20 cellular contexts compared by ENCODE assay signal in genomic region chr10:35569111-35569707, GRCh38. TPM values are rescaled to one million over a fixed set of nuclear protein-coding genes. Genes with fewer than 3 reads are reported as not detected.
DNase-seq lines count a peak whose midpoint lies in the region; ATAC-seq, FAIRE-seq and TF ChIP-seq lines count a peak whose summit lies in the region.
"Had no signal": no experiment of that assay in that cellular context is flagged by ENCODE, and none has a peak within 500 bp of the region (broad histone marks: within the 10 kb centered on the region; RNA-seq: fewer than 3 reads in every experiment).

No MANE protein-coding gene starts in this region.

- peak overlapping the region; percentile 42 for H3K27ac Mint-ChIP-seq in astrocyte (ENCODE audit: unreplicated experiment)
- H3K27ac Mint-ChIP-seq: CD4-positive, alpha-beta T cell had no signal

- H3K4me3 ChIP-seq in left ventricle myocardium inferior: no peak overlapping the region
- H3K4me3 ChIP-seq in heart left ventricle: no peak overlapping the region
- H3K4me3 ChIP-seq in astrocyte (ENCODE audit: insufficient read depth, low read depth, low read length): no peak overlapping the region
- H3K4me3 ChIP-seq in pancreas: no peak overlapping the region
- no peak overlapping the region for H3K4me3 ChIP-seq in kidney (ENCODE audit: low read length in 2 of 2)

- H3K4me1 Mint-ChIP-seq in astrocyte (ENCODE audit: low read depth, unreplicated experiment): peaks cover 10% of the 10 kb centered on the region

- in situ Hi-C loops in GM13977 (cut with MboI; ENCODE audit: low pct_unique_long_range_greater_than_20kb, low sequenced_read_pairs, unreplicated experiment): loop anchor here (25.0 kb wide), 1 partner anchor 332 kb away; no protein-coding TSS in a partner anchor

- H3K4me1 ChIP-seq in left ventricle myocardium inferior (peaks cover 39% of the 10 kb centered on the region), heart left ventricle (peaks cover 13 to 26% (median 24%) of the 10 kb centered on the region in 12 donors), astrocyte (ENCODE audit: insufficient read depth, low read length) (peaks cover 31% of the 10 kb centered on the region), pancreas (no peaks in the 10 kb centered on the region), kidney (ENCODE audit: control insufficient read depth in 1 of 2, insufficient read depth in 1 of 2, low read depth in 1 of 2, low read length in 2 of 2) (peaks cover 0 to 5% of the 10 kb centered on the region in 2 donors)

- H3K36me3 ChIP-seq in left ventricle myocardium inferior (peaks cover 49% of the 10 kb centered on the region), heart left ventricle (peaks cover 0 to 79% (median 59%) of the 10 kb centered on the region in 9 donors), astrocyte (ENCODE audit: insufficient read depth, low read length) (no peaks in the 10 kb centered on the region), pancreas (peaks cover 0 to 30% (median 0%) of the 10 kb centered on the region in 3 donors), kidney (ENCODE audit: control insufficient read depth in 1 of 2, insufficient read depth in 2 of 2, low read length in 2 of 2) (peaks cover 5 to 7% of the 10 kb centered on the region in 2 donors)

- TF ChIP-seq POLR2A in heart left ventricle (IDR thresholded peaks at IDR 0.05): no peak

- TF ChIP-seq CTCF in left ventricle myocardium inferior (IDR thresholded peaks at IDR 0.05; ENCODE audit: borderline replicate concordance) (no peak), heart left ventricle (IDR thresholded peaks at IDR 0.05) (no peak), astrocyte (IDR thresholded peaks at IDR 0.05; ENCODE audit: insufficient read depth, low read depth, low read length) (no peak), pancreas (IDR thresholded peaks at IDR 0.05) (no peak), GM13977 (IDR thresholded peaks at IDR 0.05; ENCODE audit: extremely low read depth, insufficient read depth, missing control alignments) (no peak), kidney (IDR thresholded peaks at IDR 0.05; ENCODE audit: borderline replicate concordance, extremely low read depth, insufficient read depth) (no peak)

- peaks cover 6% of the 10 kb centered on the region for H3K36me3 Mint-ChIP-seq in astrocyte (ENCODE audit: low read depth, unreplicated experiment)

- H3K27me3 Mint-ChIP-seq in astrocyte (ENCODE audit: low read depth, unreplicated experiment): no peaks in the 10 kb centered on the region
- H3K27me3 Mint-ChIP-seq: CD4-positive, alpha-beta T cell had no signal

- 61 to 74% (median 69%) methylated on average over 19 of the region's 19 CpGs for WGBS in heart left ventricle, 4 donors
- 91 to 93% methylated on average over 19 of the region's 19 CpGs for WGBS in pancreas, 2 donors

- H3K4me2 ChIP-seq in astrocyte (ENCODE audit: low read length): no peak overlapping the region

- H3K9me3 ChIP-seq in left ventricle myocardium inferior (replicated peaks) (no peaks in the 10 kb centered on the region), heart left ventricle (no peaks in the 10 kb centered on the region), astrocyte (ENCODE audit: insufficient read depth, low read depth, low read length) (no peaks in the 10 kb centered on the region), pancreas (no peaks in the 10 kb centered on the region), kidney (ENCODE audit: control insufficient read depth in 1 of 2, low read length in 2 of 2) (no peaks in the 10 kb centered on the region)

- no peak for FAIRE-seq in astrocyte (lab: Jason Lieb, UNC)
- no peak for FAIRE-seq in pancreas (lab: Jason Lieb, UNC)
- no peak for FAIRE-seq in kidney (lab: Jason Lieb, UNC)
- FAIRE-seq: A204.1 had no signal

- H2AFZ ChIP-seq in astrocyte (ENCODE audit: low read depth, low read length): no peak overlapping the region

- no peaks in the 10 kb centered on the region for H4K20me1 ChIP-seq in astrocyte (ENCODE audit: insufficient read depth, low read length)

- H3K79me2 ChIP-seq in astrocyte (ENCODE audit: insufficient read depth, low read length): peaks cover 4% of the 10 kb centered on the region

- H3K4me3 Mint-ChIP-seq in astrocyte (ENCODE audit: unreplicated experiment): no peak overlapping the region
- H3K4me3 Mint-ChIP-seq: CD4-positive, alpha-beta T cell had no signal

- ATAC-seq in heart left ventricle (no peak), pancreas (no peak)
- ATAC-seq: HCT116 had no signal

- peak overlapping the region; percentile 1 for H3K27ac ChIP-seq in left ventricle myocardium inferior (replicated peaks)
- no peak overlapping the region for H3K27ac ChIP-seq in heart left ventricle
- no peak overlapping the region for H3K27ac ChIP-seq in astrocyte (ENCODE audit: low read depth, low read length)
- no peak overlapping the region for H3K27ac ChIP-seq in pancreas
- no peak overlapping the region for H3K27ac ChIP-seq in kidney (ENCODE audit: low read depth in 2 of 2, low read length in 2 of 2)

- H3K9me3 Mint-ChIP-seq in astrocyte (ENCODE audit: unreplicated experiment): no peaks in the 10 kb centered on the region
- H3K9me3 Mint-ChIP-seq: CD4-positive, alpha-beta T cell had no signal

- H3K27me3 ChIP-seq in left ventricle myocardium inferior (ENCODE audit: low read depth): no peaks in the 10 kb centered on the region
- no peaks in the 10 kb centered on the region for H3K27me3 ChIP-seq in heart left ventricle
- H3K27me3 ChIP-seq in astrocyte (ENCODE audit: insufficient read depth, low read length): no peaks in the 10 kb centered on the region
- H3K27me3 ChIP-seq in pancreas: no peaks in the 10 kb centered on the region

- H3K9ac ChIP-seq in astrocyte (ENCODE audit: low read length) (no peak overlapping the region), kidney (ENCODE audit: low read length in 2 of 2) (no peak overlapping the region)

- intact Hi-C loops in left ventricle myocardium inferior (cut with micrococcal nuclease): loop anchor here (10.0 kb wide), 1 partner anchor 234 kb away; the partner anchor contains the start of gene CCNY
- intact Hi-C loops in heart left ventricle (cut with DNase I): loop anchor here in 6 of 10 donors (5.0 to 10.0 kb wide), 8 partner anchors 104 to 1208 kb away; partner anchors contain the start of gene CCNY (in 3 of the 6)
- intact Hi-C loops in pancreas (cut with DNase I): no loop called here
- intact Hi-C loops in kidney (cut with DNase I): no loop called here

- DNase-seq in left ventricle myocardium inferior (no peak), heart left ventricle (no peak), astrocyte (ENCODE audit: low read depth) (no peak), left kidney (ENCODE audit: low read depth, low spot score) (peak; percentile 26), pancreas (no peak), GM13977 (ENCODE audit: low spot score) (no peak), kidney (no peak)
- DNase-seq in activated effector memory CD4-positive, alpha-beta T cell treated with anti-CD3 and anti-CD28 coated beads, Interleukin-2, amount 50 U/mL, for 16 hours: no peak
- DNase-seq: CD4-positive, alpha-beta T cell; NCI-H1105 treated with DMSO at 0.1 percent for 48 hours; NCI-H187; NCI-H345; NCI-H69; NK-92 treated with Interleukin-12 subunit alpha and Interleukin-12 subunit beta, amount 100 ng/mL, for 24 hours; SHP77 treated with DMSO at 0.1 percent for 48 hours had no signal

RNA-seq across cellular contexts. Expression of gene GJD4, which starts 35.9 kb away (rescaled TPM):
- total RNA-seq in left ventricle myocardium inferior: not detected
- not detected for total RNA-seq in heart left ventricle
- polyA plus RNA-seq in heart left ventricle: not detected
- total RNA-seq in astrocyte: not detected in 2 replicates
- not detected for total RNA-seq in pancreas
- polyA plus RNA-seq in pancreas: under 1 TPM in 1 of 2 donors, not detected in 1; 0.11 TPM
- not detected for total RNA-seq in kidney
- polyA plus RNA-seq in kidney (ENCODE audit: insufficient read depth, low read depth, low replicate concordance): not detected
- total RNA-seq: CD4-positive, alpha-beta T cell; HT1080; OCI-LY7; RPMI7951 had no signal

Comparison
In these comparisons a context has a peak if more than half of its experiments do, and no peak if none do; other contexts are left out.
1. intact Hi-C loops: an anchor here in left ventricle myocardium inferior (10.0 kb wide) and heart left ventricle (5.0 to 10.0 kb wide); none called in pancreas and kidney.